Comparison of ENCODE assay signal across 25 cellular contexts in genomic region chr9:36976371-36977030, GRCh38. TPM values are rescaled to one million over a fixed set of nuclear protein-coding genes. Genes with fewer than 3 reads are reported as not detected.
DNase-seq lines count a peak whose midpoint lies in the region; ATAC-seq and TF ChIP-seq lines count a peak whose summit lies in the region.
"Had no signal": no experiment of that assay in that cellular context is flagged by ENCODE, and none has a peak within 500 bp of the region (broad histone marks: within the 10 kb centered on the region; RNA-seq: fewer than 3 reads in every experiment).

No MANE protein-coding gene starts in this region.

- H3K27ac Mint-ChIP-seq in type B pancreatic cell (no peak overlapping the region), glutamatergic neuron (ENCODE audit: unreplicated experiment) (no peak overlapping the region)
- H3K27ac Mint-ChIP-seq: activated CD4-positive, alpha-beta memory T cell treated with anti-CD3 and anti-CD28 coated beads for 36 hours; activated naive CD8-positive, alpha-beta T cell; activated T-cell treated with anti-CD3 and anti-CD28 coated beads, Interleukin-2, amount 50 U/mL, for 72 hours; CD4-positive, alpha-beta memory T cell; GM23338; stimulated activated effector memory CD8-positive, alpha-beta T cell treated with anti-CD3 and anti-CD28 coated beads, Interleukin-12 subunit alpha, Interleukin-12 subunit beta, amount 100 ng/mL, for 72 hours had no signal

- H4K91ac ChIP-seq in neuronal stem cell (ENCODE audit: low read depth, low read length, poor library complexity) = no peak overlapping the region

- H3K4me3 Mint-ChIP-seq in type B pancreatic cell (no peak overlapping the region), glutamatergic neuron (ENCODE audit: unreplicated experiment) (no peak overlapping the region)
- H3K4me3 Mint-ChIP-seq: activated CD4-positive, alpha-beta memory T cell treated with anti-CD3 and anti-CD28 coated beads for 36 hours; activated naive CD8-positive, alpha-beta T cell; activated T-cell treated with anti-CD3 and anti-CD28 coated beads, Interleukin-2, amount 50 U/mL, for 72 hours; CD4-positive, alpha-beta memory T cell; GM23338; stimulated activated effector memory CD8-positive, alpha-beta T cell treated with anti-CD3 and anti-CD28 coated beads, Interleukin-12 subunit alpha, Interleukin-12 subunit beta, amount 100 ng/mL, for 72 hours had no signal

- no peaks in the 10 kb centered on the region for H3K79me2 ChIP-seq in PC-9 (ENCODE audit: low read depth)

- peak; percentile 10 for DNase-seq in DMS 273 (lab: John Stamatoyannopoulos, UW; ENCODE audit: unreplicated experiment)
- DNase-seq in DMS 273 treated with DMSO at 0.1 percent for 48 hours (lab: John Stamatoyannopoulos, UW) = no peak
- peak; percentile 58 to 84 for DNase-seq in PC-9
- peak; percentile 18 for DNase-seq in type B pancreatic cell (ENCODE audit: extremely low spot score, unreplicated experiment)
- DNase-seq in glutamatergic neuron = no peak
- no peak for DNase-seq in neuronal stem cell (ENCODE audit: low spot score)
- DNase-seq: activated CD4-positive, alpha-beta memory T cell treated with anti-CD3 and anti-CD28 coated beads for 36 hours; activated T-cell treated with anti-CD3 and anti-CD28 coated beads, Interleukin-2, amount 50 U/mL, for 72 hours; CD4-positive, alpha-beta memory T cell; foreskin melanocyte; left ventricle myocardium inferior; MV-4-11; NCI-H2029 treated with DMSO at 0.1 percent for 48 hours; OCI-M1; spleen; transverse colon had no signal

- peak overlapping the region; percentile 39 for H3K4me2 ChIP-seq in PC-9
- no peak overlapping the region for H3K4me2 ChIP-seq in neuronal stem cell (ENCODE audit: insufficient read depth, low read length, poor library complexity, severe bottlenecking)
- H3K4me2 ChIP-seq: GM23338 had no signal

- peak; percentile 86 for ATAC-seq in esophagus mucosa
- no peak for ATAC-seq in HG02798 (IDR thresholded peaks at IDR 0.05; ENCODE audit: poor library complexity, unreplicated experiment)
- ATAC-seq: activated T-cell treated with anti-CD3 and anti-CD28 coated beads, Interleukin-2, amount 50 U/mL, for 72 hours; GM23338; HepG2; stimulated activated effector memory CD8-positive, alpha-beta T cell treated with anti-CD3 and anti-CD28 coated beads, Interleukin-12 subunit alpha, Interleukin-12 subunit beta, amount 100 ng/mL, for 72 hours had no signal

- no peak overlapping the region for H2BK120ac ChIP-seq in neuronal stem cell (ENCODE audit: low read depth, low read length)

- intact Hi-C loops in PC-9 (cut with micrococcal nuclease; ENCODE audit: unreplicated experiment) = loop anchor here (10.0 kb wide), 1 partner anchor 52 kb away; no protein-coding TSS in a partner anchor

- no peaks in the 10 kb centered on the region for H4K20me1 ChIP-seq in PC-9 (ENCODE audit: insufficient read depth)

- H3F3A ChIP-seq in PC-9 (ENCODE audit: insufficient read depth, low read depth) = peaks cover 10% of the 10 kb centered on the region; the same call in 1 of the 2 replicates

- H3K79me1 ChIP-seq in neuronal stem cell (ENCODE audit: low read depth, low read length) = no peaks in the 10 kb centered on the region

- no peak overlapping the region for H2BK15ac ChIP-seq in neuronal stem cell (ENCODE audit: low read length)

- POLR2A ChIA-PET in PC-9 (lab: Charles Lee; ENCODE audit: unreplicated experiment) = no interaction called here

- no peak overlapping the region for H3K23ac ChIP-seq in neuronal stem cell (ENCODE audit: low read depth, low read length, poor library complexity)

- no peak overlapping the region for H3K18ac ChIP-seq in neuronal stem cell (ENCODE audit: low read length)

- no peak overlapping the region for H2AK5ac ChIP-seq in neuronal stem cell (ENCODE audit: low read depth, low read length)

- H3K36me3 ChIP-seq in PC-9 (ENCODE audit: low read depth) (no peaks in the 10 kb centered on the region), neuronal stem cell (replicated peaks in 1 of 2; ENCODE audit: control insufficient read depth in 2 of 2, insufficient read depth in 2 of 2, low read length in 2 of 2) (peaks cover 0 to 36% of the 10 kb centered on the region in 2 donors)
- H3K36me3 ChIP-seq: cardiac muscle cell, left ventricle myocardium inferior, prostate gland, transverse colon had no signal

- H3K9me2 ChIP-seq in PC-9 (ENCODE audit: insufficient read depth) = no peaks in the 10 kb centered on the region

- H3K4me1 ChIP-seq in PC-9 (replicated peaks; ENCODE audit: insufficient read depth) (peaks cover 14% of the 10 kb centered on the region), neuronal stem cell (ENCODE audit: control insufficient read depth in 2 of 2, insufficient read depth in 1 of 2, low read depth in 1 of 2, low read length in 2 of 2) (peaks cover 0 to 6% of the 10 kb centered on the region in 2 donors)
- H3K4me1 ChIP-seq: left ventricle myocardium inferior, prostate gland, transverse colon had no signal

- H3K27ac ChIP-seq in PC-9 (0 out of 2 replicates have a peak overlapping the region, but pooled peaks have one; percentile 19), neuronal stem cell (replicated peaks; ENCODE audit: low read length) (no peak overlapping the region)
- H3K27ac ChIP-seq: 22Rv1, cardiac muscle cell, left ventricle myocardium inferior, prostate gland, spleen, transverse colon had no signal

- TF ChIP-seq CTCF in PC-9 (conservative IDR thresholded peaks at IDR 0.05) (no peak), type B pancreatic cell (conservative IDR thresholded peaks at IDR 0.05) (no peak), glutamatergic neuron (IDR thresholded peaks at IDR 0.05; ENCODE audit: partially characterized antibody, unreplicated experiment) (no peak)

- no peaks in the 10 kb centered on the region for H3K4me1 Mint-ChIP-seq in type B pancreatic cell (ENCODE audit: unreplicated experiment)
- H3K4me1 Mint-ChIP-seq in glutamatergic neuron (ENCODE audit: low read depth, unreplicated experiment) = peaks cover 34% of the 10 kb centered on the region
- H3K4me1 Mint-ChIP-seq: stimulated activated effector memory CD8-positive, alpha-beta T cell treated with anti-CD3 and anti-CD28 coated beads, Interleukin-12 subunit alpha, Interleukin-12 subunit beta, amount 100 ng/mL, for 72 hours had no signal

- H3K14ac ChIP-seq in neuronal stem cell (ENCODE audit: low read length) = no peak overlapping the region

- no peak overlapping the region for H3K4ac ChIP-seq in neuronal stem cell (ENCODE audit: low read length)

- H3K4me3 ChIP-seq in PC-9 (no peak overlapping the region), neuronal stem cell (ENCODE audit: low read length in 2 of 2) (no peak overlapping the region)
- H3K4me3 ChIP-seq: cardiac muscle cell, GM23338, left ventricle myocardium inferior, prostate gland, spleen, transverse colon had no signal

- CTCF ChIA-PET in PC-9 (lab: Charles Lee) = interaction anchor here (0.7 kb wide), 1 partner anchor 60 kb away, joined by 4 read pairs; no protein-coding TSS in a partner anchor

- no peaks in the 10 kb centered on the region for H3K36me3 Mint-ChIP-seq in type B pancreatic cell
- H3K36me3 Mint-ChIP-seq in glutamatergic neuron (ENCODE audit: unreplicated experiment) = no peaks in the 10 kb centered on the region
- H3K36me3 Mint-ChIP-seq: activated CD4-positive, alpha-beta memory T cell treated with anti-CD3 and anti-CD28 coated beads for 36 hours; activated naive CD8-positive, alpha-beta T cell; CD4-positive, alpha-beta memory T cell had no signal

- no peak overlapping the region for H2BK12ac ChIP-seq in neuronal stem cell (ENCODE audit: low read length)

- no peaks in the 10 kb centered on the region for H3K27me3 ChIP-seq in PC-9 (ENCODE audit: insufficient read depth, low read depth)
- H3K27me3 ChIP-seq in neuronal stem cell (ENCODE audit: control insufficient read depth in 3 of 3, insufficient read depth in 3 of 3, low read depth in 1 of 3, low read length in 3 of 3) = peaks cover 0 to 2% (median 0%) of the 10 kb centered on the region in 3 experiments

- H3K9me3 ChIP-seq in PC-9 (ENCODE audit: insufficient read depth, low read depth) (no peaks in the 10 kb centered on the region), neuronal stem cell (replicated peaks in 1 of 2; ENCODE audit: control insufficient read depth in 2 of 2, insufficient read depth in 1 of 2, low read depth in 1 of 2, low read length in 2 of 2) (no peaks in the 10 kb centered on the region)
- H3K9me3 ChIP-seq: left ventricle myocardium inferior, prostate gland, spleen, transverse colon had no signal

- no peak overlapping the region for H4K8ac ChIP-seq in neuronal stem cell (ENCODE audit: low read depth, low read length)

- no TSS peak for BruUV-seq in PC-9 (replicated peaks; lab: Mats Ljungman, UMichigan)

- H2BK5ac ChIP-seq in neuronal stem cell (ENCODE audit: low read length) = no peak overlapping the region

- H2AFZ ChIP-seq in PC-9 = no peak overlapping the region
- H2AFZ ChIP-seq in neuronal stem cell (ENCODE audit: low read length) = no peak overlapping the region
- H2AFZ ChIP-seq: GM23338 had no signal

- no peak overlapping the region for H3K9ac ChIP-seq in neuronal stem cell (ENCODE audit: low read depth, low read length, poor library complexity)

- H3K27me3 Mint-ChIP-seq in type B pancreatic cell (peaks cover 61% of the 10 kb centered on the region), glutamatergic neuron (ENCODE audit: unreplicated experiment) (peaks cover 3% of the 10 kb centered on the region)

- no CpG with 5 or more reads among the region's 10 CpGs for WGBS in neuronal stem cell (ENCODE audit: extremely low coverage in 2 of 2, insufficient read length in 2 of 2, insufficient replicate concordance in 1 of 2), 2 donors

- H3K9me3 Mint-ChIP-seq in type B pancreatic cell = no peaks in the 10 kb centered on the region
- H3K9me3 Mint-ChIP-seq in glutamatergic neuron (ENCODE audit: unreplicated experiment) = peaks cover 9% of the 10 kb centered on the region
- H3K9me3 Mint-ChIP-seq: activated CD4-positive, alpha-beta memory T cell treated with anti-CD3 and anti-CD28 coated beads for 36 hours; activated T-cell treated with anti-CD3 and anti-CD28 coated beads, Interleukin-2, amount 50 U/mL, for 72 hours; CD4-positive, alpha-beta memory T cell; GM23338; stimulated activated effector memory CD8-positive, alpha-beta T cell treated with anti-CD3 and anti-CD28 coated beads, Interleukin-12 subunit alpha, Interleukin-12 subunit beta, amount 100 ng/mL, for 72 hours had no signal

RNA-seq across cellular contexts. Expression of gene PAX5, which starts 57.6 kb away (rescaled TPM):
- not detected in 2 replicates for total RNA-seq in PC-9 (2021)
- total RNA-seq in esophagus mucosa = 0.44 TPM
- not detected in 2 replicates for total RNA-seq in type B pancreatic cell (ENCODE audit: low replicate concordance)
- total RNA-seq in glutamatergic neuron (ENCODE audit: unreplicated experiment) = 24.3 TPM
- polyA plus RNA-seq in neuronal stem cell (2013, experiment 1 of 2) = not detected
- under 0.01 TPM for polyA plus RNA-seq in neuronal stem cell (2013, experiment 2 of 2)
- total RNA-seq: cardiac muscle cell; CD4-positive, alpha-beta memory T cell; HepG2; left ventricle myocardium inferior had no signal
- polyA plus RNA-seq: cardiac muscle cell, HepG2 had no signal

Comparison
In these comparisons a context has a peak if more than half of its experiments do, and no peak if none do; other contexts are left out.
1. DNase-seq: peak in DMS 273 (single experiment), PC-9 (2 of 2) and type B pancreatic cell (single experiment); none in DMS 273 treated with DMSO at 0.1 percent for 48 hours (single experiment), glutamatergic neuron (single experiment) and neuronal stem cell (single experiment).
2. RNA of gene PAX5, which starts 57.6 kb away (total RNA-seq): 24.3 TPM in glutamatergic neuron (single experiment); 0.44 TPM in esophagus mucosa (single experiment), not detected in type B pancreatic cell and not detected in PC-9; every median in the first group is over 10 times any median in the second.